8 cellular contexts compared by ENCODE assay signal in the genomic region with DNA sequence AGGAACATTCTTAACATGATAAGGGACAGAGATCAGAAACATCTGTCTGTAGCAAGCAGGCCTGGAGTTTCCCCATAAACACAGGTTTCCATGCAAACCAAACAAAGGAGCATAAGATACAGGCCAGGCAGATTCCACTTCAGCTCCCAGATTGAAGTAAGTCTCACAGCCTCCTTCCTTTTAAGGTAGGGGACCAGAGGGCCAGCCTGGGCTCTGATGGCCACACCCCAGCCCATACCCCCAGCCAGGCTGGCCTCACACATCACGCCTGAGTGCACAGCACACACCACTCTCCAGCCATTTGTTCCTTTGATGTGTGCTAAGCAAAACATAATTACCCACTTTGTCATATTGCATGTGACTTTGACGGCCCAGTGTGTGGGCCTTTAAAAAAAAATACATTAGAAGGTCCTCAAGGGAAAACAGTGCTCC.
DNase-seq lines count a peak whose midpoint lies in the region; ATAC-seq, FAIRE-seq and TF ChIP-seq lines count a peak whose summit lies in the region.

No MANE protein-coding gene starts in this region.

- H3K27me3 Mint-ChIP-seq in endodermal cell (ENCODE audit: insufficient read depth) = peaks cover 25% of the 10 kb centered on the region

- no peak overlapping the region for H3K27ac Mint-ChIP-seq in endodermal cell
- no peak overlapping the region for H3K27ac Mint-ChIP-seq in activated naive CD4-positive, alpha-beta T cell treated with anti-CD3 and anti-CD28 coated beads, Interleukin-2, amount 50 U/mL, for 72 hours

- peaks cover 24% of the 10 kb centered on the region for H3K27me3 ChIP-seq in endodermal cell (ENCODE audit: control insufficient read depth, insufficient read depth, low read length, poor library complexity, severe bottlenecking)

- TF ChIP-seq CTCF in endodermal cell (conservative IDR thresholded peaks at IDR 0.05) = no peak

- no peaks in the 10 kb centered on the region for H3K9me3 Mint-ChIP-seq in endodermal cell
- H3K9me3 Mint-ChIP-seq in activated naive CD4-positive, alpha-beta T cell treated with anti-CD3 and anti-CD28 coated beads, Interleukin-2, amount 50 U/mL, for 72 hours = no peaks in the 10 kb centered on the region

- WGBS in endodermal cell (ENCODE audit: insufficient coverage in 1 of 2, insufficient read length in 1 of 2), 2 experiments = 63 to 75% methylated on average over 1 to 2 of the region's 2 CpGs

- no peaks in the 10 kb centered on the region for H3K36me3 Mint-ChIP-seq in endodermal cell (ENCODE audit: low read depth)
- no peaks in the 10 kb centered on the region for H3K36me3 Mint-ChIP-seq in activated naive CD4-positive, alpha-beta T cell treated with anti-CD3 and anti-CD28 coated beads, Interleukin-2, amount 50 U/mL, for 72 hours

- TF ChIP-seq POLR2A in GM12892 (IDR thresholded peaks at IDR 0.05; ENCODE audit: low read depth, low read length) = no peak

- FAIRE-seq in GM12892 (lab: Jason Lieb, UNC) = peak; percentile 72

- no peak overlapping the region for H3K9ac ChIP-seq in endodermal cell (ENCODE audit: extremely low read depth, low read length, poor library complexity, severe bottlenecking)

- no peaks in the 10 kb centered on the region for H3K4me1 Mint-ChIP-seq in endodermal cell

- H3K9me3 ChIP-seq in endodermal cell (ENCODE audit: control insufficient read depth, low read length) = no peaks in the 10 kb centered on the region

- H3K4me3 Mint-ChIP-seq in endodermal cell = no peak overlapping the region

- H3K4me1 ChIP-seq in endodermal cell (ENCODE audit: control insufficient read depth, insufficient read depth, low read length) = peaks cover 3% of the 10 kb centered on the region

- no peak for DNase-seq in GM12892 (ENCODE audit: insufficient read length)
- peak; percentile 83 for DNase-seq in NCI-H1105 treated with DMSO at 0.1 percent for 48 hours (lab: John Stamatoyannopoulos, UW)
- DNase-seq in endodermal cell = peak; percentile 57
- peak; percentile 84 for DNase-seq in non-pigmented ciliary epithelial cell (ENCODE audit: low read depth)
- DNase-seq in medulla oblongata (ENCODE audit: extremely low spot score) = no peak
- no peak for DNase-seq in posterior cingulate gyrus
- no peak for DNase-seq in activated naive CD4-positive, alpha-beta T cell treated with anti-CD3 and anti-CD28 coated beads, Interleukin-2, amount 50 U/mL, for 72 hours (ENCODE audit: low spot score in 2 of 2)

- H3K4me3 ChIP-seq in endodermal cell (ENCODE audit: low read length) = no peak overlapping the region

- H3K27ac ChIP-seq in endodermal cell (ENCODE audit: low read depth, low read length) = no peak overlapping the region

- no peaks in the 10 kb centered on the region for H3K36me3 ChIP-seq in endodermal cell (ENCODE audit: control insufficient read depth, insufficient read depth, low read length)

- no peak for ATAC-seq in HG03354 (IDR thresholded peaks at IDR 0.05; ENCODE audit: poor library complexity, severe bottlenecking, unreplicated experiment)
- ATAC-seq in activated naive CD4-positive, alpha-beta T cell treated with anti-CD3 and anti-CD28 coated beads, Interleukin-2, amount 50 U/mL, for 72 hours = no peak

- intact Hi-C loops in posterior cingulate gyrus (cut with DNase I) = no loop called here

Comparison
In these comparisons a context has a peak if more than half of its experiments do, and no peak if none do; other contexts are left out.
1. DNase-seq: peak in NCI-H1105 treated with DMSO at 0.1 percent for 48 hours (single experiment), endodermal cell (single experiment) and non-pigmented ciliary epithelial cell (single experiment); none in GM12892 (single experiment), medulla oblongata (single experiment), posterior cingulate gyrus (0 of 10) and activated naive CD4-positive, alpha-beta T cell treated with anti-CD3 and anti-CD28 coated beads, Interleukin-2, amount 50 U/mL, for 72 hours (0 of 2).